ENCODE assay signal across 1 cellular context in the genomic region with DNA sequence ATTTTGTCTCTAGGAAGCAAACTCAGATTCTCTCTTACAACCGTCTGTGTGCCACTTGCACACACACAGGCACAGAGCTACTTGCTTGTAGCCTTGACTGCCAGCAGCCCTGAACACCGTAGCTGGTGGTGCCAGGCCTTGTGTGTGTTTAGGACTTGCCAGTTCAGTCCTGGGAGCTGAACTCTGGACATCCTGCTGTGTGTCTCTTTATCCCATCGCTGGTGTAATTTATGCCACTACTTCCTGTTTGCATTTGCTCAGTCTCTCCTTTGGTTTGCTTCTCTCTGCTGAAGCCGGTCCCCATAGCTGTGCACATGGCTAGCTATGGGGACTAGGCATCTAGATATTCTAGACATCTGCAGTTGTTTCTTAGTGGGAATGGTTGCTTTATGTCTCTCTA.
A peak's percentile ranks its signal among the peaks of the same experiment; 100 is the strongest.
TF ChIP-seq lines count a peak whose summit lies in the region.

No MANE protein-coding gene starts in this region.

TF ChIP-seq in HepG2, 621 proteins besides CTCF, POLR2A, EP300 and RAD21 (continued from another document and continues in another):
- TF ChIP-seq, protein P1, sequence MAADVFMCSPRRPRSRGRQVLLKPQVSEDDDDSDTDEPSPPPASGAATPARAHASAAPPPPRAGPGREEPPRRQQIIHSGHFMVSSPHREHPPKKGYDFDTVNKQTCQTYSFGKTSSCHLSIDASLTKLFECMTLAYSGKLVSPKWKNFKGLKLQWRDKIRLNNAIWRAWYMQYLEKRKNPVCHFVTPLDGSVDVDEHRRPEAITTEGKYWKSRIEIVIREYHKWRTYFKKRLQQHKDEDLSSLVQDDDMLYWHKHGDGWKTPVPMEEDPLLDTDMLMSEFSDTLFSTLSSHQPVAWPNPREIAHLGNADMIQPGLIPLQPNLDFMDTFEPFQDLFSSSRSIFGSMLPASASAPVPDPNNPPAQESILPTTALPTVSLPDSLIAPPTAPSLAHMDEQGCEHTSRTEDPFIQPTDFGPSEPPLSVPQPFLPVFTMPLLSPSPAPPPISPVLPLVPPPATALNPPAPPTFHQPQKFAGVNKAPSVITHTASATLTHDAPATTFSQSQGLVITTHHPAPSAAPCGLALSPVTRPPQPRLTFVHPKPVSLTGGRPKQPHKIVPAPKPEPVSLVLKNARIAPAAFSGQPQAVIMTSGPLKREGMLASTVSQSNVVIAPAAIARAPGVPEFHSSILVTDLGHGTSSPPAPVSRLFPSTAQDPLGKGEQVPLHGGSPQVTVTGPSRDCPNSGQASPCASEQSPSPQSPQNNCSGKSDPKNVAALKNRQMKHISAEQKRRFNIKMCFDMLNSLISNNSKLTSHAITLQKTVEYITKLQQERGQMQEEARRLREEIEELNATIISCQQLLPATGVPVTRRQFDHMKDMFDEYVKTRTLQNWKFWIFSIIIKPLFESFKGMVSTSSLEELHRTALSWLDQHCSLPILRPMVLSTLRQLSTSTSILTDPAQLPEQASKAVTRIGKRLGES (CRISPR knock-in tag; IDR thresholded peaks at IDR 0.05; ENCODE audit: borderline replicate concordance) = no peak
- no peak for TF ChIP-seq NRL (CRISPR knock-in tag; IDR thresholded peaks at IDR 0.05; ENCODE audit: borderline replicate concordance)
- TF ChIP-seq, protein P2, sequence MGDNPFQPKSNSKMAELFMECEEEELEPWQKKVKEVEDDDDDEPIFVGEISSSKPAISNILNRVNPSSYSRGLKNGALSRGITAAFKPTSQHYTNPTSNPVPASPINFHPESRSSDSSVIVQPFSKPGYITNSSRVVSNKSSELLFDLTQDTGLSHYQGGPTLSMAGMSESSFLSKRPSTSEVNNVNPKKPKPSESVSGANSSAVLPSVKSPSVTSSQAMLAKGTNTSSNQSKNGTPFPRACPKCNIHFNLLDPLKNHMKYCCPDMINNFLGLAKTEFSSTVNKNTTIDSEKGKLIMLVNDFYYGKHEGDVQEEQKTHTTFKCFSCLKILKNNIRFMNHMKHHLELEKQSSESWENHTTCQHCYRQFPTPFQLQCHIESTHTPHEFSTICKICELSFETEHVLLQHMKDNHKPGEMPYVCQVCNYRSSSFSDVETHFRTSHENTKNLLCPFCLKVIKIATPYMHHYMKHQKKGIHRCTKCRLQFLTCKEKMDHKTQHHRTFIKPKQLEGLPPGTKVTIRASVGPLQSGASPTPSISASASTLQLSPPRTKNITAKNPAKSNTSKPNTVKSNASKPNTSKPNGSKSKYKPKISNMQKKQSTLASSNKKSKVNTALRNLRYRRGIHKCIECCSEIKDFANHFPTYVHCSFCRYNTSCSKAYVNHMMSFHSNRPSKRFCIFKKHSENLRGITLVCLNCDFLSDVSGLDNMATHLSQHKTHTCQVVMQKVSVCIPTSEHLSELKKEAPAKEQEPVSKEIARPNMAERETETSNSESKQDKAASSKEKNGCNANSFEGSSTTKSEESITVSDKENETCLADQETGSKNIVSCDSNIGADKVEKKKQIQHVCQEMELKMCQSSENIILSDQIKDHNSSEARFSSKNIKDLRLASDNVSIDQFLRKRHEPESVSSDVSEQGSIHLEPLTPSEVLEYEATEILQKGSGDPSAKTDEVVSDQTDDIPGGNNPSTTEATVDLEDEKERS (CRISPR knock-in tag; IDR thresholded peaks at IDR 0.05) = no peak
- TF ChIP-seq IKZF1 (IDR thresholded peaks at IDR 0.05) = no peak
- TF ChIP-seq NR2C2 (CRISPR knock-in tag; IDR thresholded peaks at IDR 0.05; ENCODE audit: borderline replicate concordance) = no peak
- TF ChIP-seq POLR2AphosphoS5 (IDR thresholded peaks at IDR 0.05; ENCODE audit: low read depth, low read length) = no peak
- TF ChIP-seq BRD4 (CRISPR knock-in tag; IDR thresholded peaks at IDR 0.05) = no peak
- TF ChIP-seq SOX6 (IDR thresholded peaks at IDR 0.05) = no peak
- peak; percentile 35; the same call in 1 of the 2 replicates for TF ChIP-seq SOX6 (CRISPR knock-in tag; IDR thresholded peaks at IDR 0.05)
- TF ChIP-seq, protein P3, sequence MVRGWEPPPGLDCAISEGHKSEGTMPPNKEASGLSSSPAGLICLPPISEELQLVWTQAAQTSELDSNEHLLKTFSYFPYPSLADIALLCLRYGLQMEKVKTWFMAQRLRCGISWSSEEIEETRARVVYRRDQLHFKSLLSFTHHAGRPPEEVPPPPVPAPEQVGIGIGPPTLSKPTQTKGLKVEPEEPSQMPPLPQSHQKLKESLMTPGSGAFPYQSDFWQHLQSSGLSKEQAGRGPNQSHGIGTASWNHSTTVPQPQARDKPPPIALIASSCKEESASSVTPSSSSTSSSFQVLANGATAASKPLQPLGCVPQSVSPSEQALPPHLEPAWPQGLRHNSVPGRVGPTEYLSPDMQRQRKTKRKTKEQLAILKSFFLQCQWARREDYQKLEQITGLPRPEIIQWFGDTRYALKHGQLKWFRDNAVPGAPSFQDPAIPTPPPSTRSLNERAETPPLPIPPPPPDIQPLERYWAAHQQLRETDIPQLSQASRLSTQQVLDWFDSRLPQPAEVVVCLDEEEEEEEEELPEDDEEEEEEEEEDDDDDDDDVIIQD (CRISPR knock-in tag; IDR thresholded peaks at IDR 0.05; ENCODE audit: low read depth) = peak; percentile 64
- TF ChIP-seq, protein P4, sequence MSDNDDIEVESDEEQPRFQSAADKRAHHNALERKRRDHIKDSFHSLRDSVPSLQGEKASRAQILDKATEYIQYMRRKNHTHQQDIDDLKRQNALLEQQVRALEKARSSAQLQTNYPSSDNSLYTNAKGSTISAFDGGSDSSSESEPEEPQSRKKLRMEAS (IDR thresholded peaks at IDR 0.05) = peak; percentile 52
- 0 out of 2 replicates have a peak, but pooled peaks have one; percentile 51 for TF ChIP-seq MXD4 (CRISPR knock-in tag; IDR thresholded peaks at IDR 0.05)
- no peak for TF ChIP-seq ZFP36L1 (CRISPR knock-in tag; IDR thresholded peaks at IDR 0.05)
- TF ChIP-seq, protein P5, sequence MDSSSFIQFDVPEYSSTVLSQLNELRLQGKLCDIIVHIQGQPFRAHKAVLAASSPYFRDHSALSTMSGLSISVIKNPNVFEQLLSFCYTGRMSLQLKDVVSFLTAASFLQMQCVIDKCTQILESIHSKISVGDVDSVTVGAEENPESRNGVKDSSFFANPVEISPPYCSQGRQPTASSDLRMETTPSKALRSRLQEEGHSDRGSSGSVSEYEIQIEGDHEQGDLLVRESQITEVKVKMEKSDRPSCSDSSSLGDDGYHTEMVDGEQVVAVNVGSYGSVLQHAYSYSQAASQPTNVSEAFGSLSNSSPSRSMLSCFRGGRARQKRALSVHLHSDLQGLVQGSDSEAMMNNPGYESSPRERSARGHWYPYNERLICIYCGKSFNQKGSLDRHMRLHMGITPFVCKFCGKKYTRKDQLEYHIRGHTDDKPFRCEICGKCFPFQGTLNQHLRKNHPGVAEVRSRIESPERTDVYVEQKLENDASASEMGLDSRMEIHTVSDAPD (CRISPR knock-in tag; IDR thresholded peaks at IDR 0.05) = peak; percentile 24; the same call in 1 of the 2 replicates
- no peak for TF ChIP-seq TGIF2 (CRISPR knock-in tag; IDR thresholded peaks at IDR 0.05)
- TF ChIP-seq CC2D1A (CRISPR knock-in tag; IDR thresholded peaks at IDR 0.05) = no peak
- 0 out of 2 replicates have a peak, but pooled peaks have one; percentile 44 for TF ChIP-seq BCL6 (CRISPR knock-in tag; IDR thresholded peaks at IDR 0.05)
- 0 out of 2 replicates have a peak, but pooled peaks have one; percentile 15 for TF ChIP-seq POGZ (CRISPR knock-in tag; IDR thresholded peaks at IDR 0.05)
- no peak for TF ChIP-seq AGO2 (optimal IDR thresholded peaks at IDR 0.05; ENCODE audit: low read depth, low read length)
- TF ChIP-seq RELA (CRISPR knock-in tag; IDR thresholded peaks at IDR 0.05) = no peak
- no peak for TF ChIP-seq ATF7 (IDR thresholded peaks at IDR 0.05)
- no peak for TF ChIP-seq ATF7 (CRISPR knock-in tag; IDR thresholded peaks at IDR 0.05)
- no peak for TF ChIP-seq ZNF746 (CRISPR knock-in tag; IDR thresholded peaks at IDR 0.05)
- no peak for TF ChIP-seq SNAI1 (CRISPR knock-in tag; IDR thresholded peaks at IDR 0.05; ENCODE audit: borderline replicate concordance)
- TF ChIP-seq ZNF557 (CRISPR knock-in tag; IDR thresholded peaks at IDR 0.05) = no peak
- no peak for TF ChIP-seq U2AF2 (IDR thresholded peaks at IDR 0.05; ENCODE audit: low read depth, low read length)
- TF ChIP-seq ZFAT (CRISPR knock-in tag; conservative IDR thresholded peaks at IDR 0.05) = no peak
- no peak for TF ChIP-seq MAFK (conservative IDR thresholded peaks at IDR 0.05 in 1 of 2, IDR thresholded peaks at IDR 0.05 in 1 of 2; ENCODE audit: low read length in 2 of 2)
- TF ChIP-seq, protein P6, sequence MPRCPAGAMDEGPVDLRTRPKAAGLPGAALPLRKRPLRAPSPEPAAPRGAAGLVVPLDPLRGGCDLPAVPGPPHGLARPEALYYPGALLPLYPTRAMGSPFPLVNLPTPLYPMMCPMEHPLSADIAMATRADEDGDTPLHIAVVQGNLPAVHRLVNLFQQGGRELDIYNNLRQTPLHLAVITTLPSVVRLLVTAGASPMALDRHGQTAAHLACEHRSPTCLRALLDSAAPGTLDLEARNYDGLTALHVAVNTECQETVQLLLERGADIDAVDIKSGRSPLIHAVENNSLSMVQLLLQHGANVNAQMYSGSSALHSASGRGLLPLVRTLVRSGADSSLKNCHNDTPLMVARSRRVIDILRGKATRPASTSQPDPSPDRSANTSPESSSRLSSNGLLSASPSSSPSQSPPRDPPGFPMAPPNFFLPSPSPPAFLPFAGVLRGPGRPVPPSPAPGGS (CRISPR knock-in tag; IDR thresholded peaks at IDR 0.05) = no peak
- peak; percentile 54; the same call in 1 of the 2 replicates for TF ChIP-seq MYC (CRISPR knock-in tag; IDR thresholded peaks at IDR 0.05; ENCODE audit: borderline replicate concordance)
- TF ChIP-seq HNRNPK (IDR thresholded peaks at IDR 0.05; ENCODE audit: low read depth, low read length, poor library complexity, severe bottlenecking) = no peak
- TF ChIP-seq, protein P7, sequence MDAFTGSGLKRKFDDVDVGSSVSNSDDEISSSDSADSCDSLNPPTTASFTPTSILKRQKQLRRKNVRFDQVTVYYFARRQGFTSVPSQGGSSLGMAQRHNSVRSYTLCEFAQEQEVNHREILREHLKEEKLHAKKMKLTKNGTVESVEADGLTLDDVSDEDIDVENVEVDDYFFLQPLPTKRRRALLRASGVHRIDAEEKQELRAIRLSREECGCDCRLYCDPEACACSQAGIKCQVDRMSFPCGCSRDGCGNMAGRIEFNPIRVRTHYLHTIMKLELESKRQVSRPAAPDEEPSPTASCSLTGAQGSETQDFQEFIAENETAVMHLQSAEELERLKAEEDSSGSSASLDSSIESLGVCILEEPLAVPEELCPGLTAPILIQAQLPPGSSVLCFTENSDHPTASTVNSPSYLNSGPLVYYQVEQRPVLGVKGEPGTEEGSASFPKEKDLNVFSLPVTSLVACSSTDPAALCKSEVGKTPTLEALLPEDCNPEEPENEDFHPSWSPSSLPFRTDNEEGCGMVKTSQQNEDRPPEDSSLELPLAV (CRISPR knock-in tag; conservative IDR thresholded peaks at IDR 0.05; ENCODE audit: low read depth) = no peak
- TF ChIP-seq, protein P8, sequence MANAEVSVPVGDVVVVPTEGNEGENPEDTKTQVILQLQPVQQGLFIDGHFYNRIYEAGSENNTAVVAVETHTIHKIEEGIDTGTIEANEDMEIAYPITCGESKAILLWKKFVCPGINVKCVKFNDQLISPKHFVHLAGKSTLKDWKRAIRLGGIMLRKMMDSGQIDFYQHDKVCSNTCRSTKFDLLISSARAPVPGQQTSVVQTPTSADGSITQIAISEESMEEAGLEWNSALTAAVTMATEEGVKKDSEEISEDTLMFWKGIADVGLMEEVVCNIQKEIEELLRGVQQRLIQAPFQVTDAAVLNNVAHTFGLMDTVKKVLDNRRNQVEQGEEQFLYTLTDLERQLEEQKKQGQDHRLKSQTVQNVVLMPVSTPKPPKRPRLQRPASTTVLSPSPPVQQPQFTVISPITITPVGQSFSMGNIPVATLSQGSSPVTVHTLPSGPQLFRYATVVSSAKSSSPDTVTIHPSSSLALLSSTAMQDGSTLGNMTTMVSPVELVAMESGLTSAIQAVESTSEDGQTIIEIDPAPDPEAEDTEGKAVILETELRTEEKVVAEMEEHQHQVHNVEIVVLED (CRISPR knock-in tag; IDR thresholded peaks at IDR 0.05; ENCODE audit: borderline replicate concordance) = no peak
- TF ChIP-seq DNMT3B (CRISPR knock-in tag; conservative IDR thresholded peaks at IDR 0.05) = no peak
- no peak for TF ChIP-seq CENPT (CRISPR knock-in tag; IDR thresholded peaks at IDR 0.05; ENCODE audit: low read depth)
- TF ChIP-seq, protein P9, sequence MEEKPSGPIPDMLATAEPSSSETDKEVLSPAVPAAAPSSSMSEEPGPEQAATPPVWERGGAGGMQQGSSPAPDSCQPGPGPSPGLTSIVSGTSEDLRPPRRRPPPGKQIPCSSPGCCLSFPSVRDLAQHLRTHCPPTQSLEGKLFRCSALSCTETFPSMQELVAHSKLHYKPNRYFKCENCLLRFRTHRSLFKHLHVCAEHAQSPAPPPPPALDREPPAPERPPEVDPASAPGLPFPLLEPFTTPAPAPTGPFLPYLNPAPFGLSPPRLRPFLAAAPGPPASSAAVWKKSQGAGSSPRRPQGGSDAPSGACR (CRISPR knock-in tag; IDR thresholded peaks at IDR 0.05) = no peak
- no peak for TF ChIP-seq NCOR1 (IDR thresholded peaks at IDR 0.05; ENCODE audit: borderline replicate concordance, low read length)
- TF ChIP-seq, protein P10, sequence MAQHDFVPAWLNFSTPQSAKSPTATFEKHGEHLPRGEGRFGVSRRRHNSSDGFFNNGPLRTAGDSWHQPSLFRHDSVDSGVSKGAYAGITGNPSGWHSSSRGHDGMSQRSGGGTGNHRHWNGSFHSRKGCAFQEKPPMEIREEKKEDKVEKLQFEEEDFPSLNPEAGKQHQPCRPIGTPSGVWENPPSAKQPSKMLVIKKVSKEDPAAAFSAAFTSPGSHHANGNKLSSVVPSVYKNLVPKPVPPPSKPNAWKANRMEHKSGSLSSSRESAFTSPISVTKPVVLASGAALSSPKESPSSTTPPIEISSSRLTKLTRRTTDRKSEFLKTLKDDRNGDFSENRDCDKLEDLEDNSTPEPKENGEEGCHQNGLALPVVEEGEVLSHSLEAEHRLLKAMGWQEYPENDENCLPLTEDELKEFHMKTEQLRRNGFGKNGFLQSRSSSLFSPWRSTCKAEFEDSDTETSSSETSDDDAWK (CRISPR knock-in tag; IDR thresholded peaks at IDR 0.05) = no peak
- TF ChIP-seq ZKSCAN1 (IDR thresholded peaks at IDR 0.05; ENCODE audit: low read length) = no peak
- TF ChIP-seq HOXA9 (CRISPR knock-in tag; IDR thresholded peaks at IDR 0.05; ENCODE audit: borderline replicate concordance) = peak; percentile 48; the same call in 1 of the 2 replicates
- TF ChIP-seq RBM39 (IDR thresholded peaks at IDR 0.05; ENCODE audit: low read depth, low read length, poor library complexity, severe bottlenecking) = no peak
- TF ChIP-seq, protein P11, sequence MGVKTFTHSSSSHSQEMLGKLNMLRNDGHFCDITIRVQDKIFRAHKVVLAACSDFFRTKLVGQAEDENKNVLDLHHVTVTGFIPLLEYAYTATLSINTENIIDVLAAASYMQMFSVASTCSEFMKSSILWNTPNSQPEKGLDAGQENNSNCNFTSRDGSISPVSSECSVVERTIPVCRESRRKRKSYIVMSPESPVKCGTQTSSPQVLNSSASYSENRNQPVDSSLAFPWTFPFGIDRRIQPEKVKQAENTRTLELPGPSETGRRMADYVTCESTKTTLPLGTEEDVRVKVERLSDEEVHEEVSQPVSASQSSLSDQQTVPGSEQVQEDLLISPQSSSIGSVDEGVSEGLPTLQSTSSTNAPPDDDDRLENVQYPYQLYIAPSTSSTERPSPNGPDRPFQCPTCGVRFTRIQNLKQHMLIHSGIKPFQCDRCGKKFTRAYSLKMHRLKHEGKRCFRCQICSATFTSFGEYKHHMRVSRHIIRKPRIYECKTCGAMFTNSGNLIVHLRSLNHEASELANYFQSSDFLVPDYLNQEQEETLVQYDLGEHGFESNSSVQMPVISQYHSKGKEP (CRISPR knock-in tag; IDR thresholded peaks at IDR 0.05) = no peak
- no peak for TF ChIP-seq MAFG (CRISPR knock-in tag; IDR thresholded peaks at IDR 0.05)
- TF ChIP-seq ARNT (IDR thresholded peaks at IDR 0.05) = no peak
- no peak for TF ChIP-seq HOXA7 (CRISPR knock-in tag; IDR thresholded peaks at IDR 0.05)
